ENCODE assay signal across 17 cellular contexts in the genomic region with DNA sequence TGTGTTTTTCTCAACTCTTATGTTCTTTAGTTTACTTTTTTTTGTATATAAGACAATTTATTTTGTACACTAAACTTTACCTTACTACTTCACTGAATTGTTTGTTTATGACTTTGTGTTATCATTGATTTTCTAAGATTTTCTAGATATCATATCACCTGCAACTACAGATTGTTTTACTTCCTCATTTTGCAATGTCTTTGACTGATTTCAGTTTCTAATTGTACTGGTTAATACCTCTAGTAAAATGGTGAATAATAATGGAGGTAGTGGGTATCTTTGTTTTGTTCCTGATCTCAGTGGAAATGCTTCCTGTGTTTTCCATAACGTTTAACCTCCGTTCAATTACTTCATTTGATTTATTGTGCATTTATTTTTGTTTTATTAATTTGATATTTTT.
DNase-seq lines count a peak whose midpoint lies in the region; ATAC-seq and TF ChIP-seq lines count a peak whose summit lies in the region.
"Had no signal": no experiment of that assay in that cellular context is flagged by ENCODE, and none has a peak within 500 bp of the region (broad histone marks: within the 10 kb centered on the region; RNA-seq: fewer than 3 reads in every experiment).

No MANE protein-coding gene starts in this region.

- peaks cover 3% of the 10 kb centered on the region; the same call in 1 of the 2 replicates for H3K36me3 Mint-ChIP-seq in HFFc6 (ENCODE audit: low read depth)
- H3K36me3 Mint-ChIP-seq: CD8-positive, alpha-beta memory T cell had no signal

- no peak overlapping the region for H3K27ac Mint-ChIP-seq in HFFc6
- H3K27ac Mint-ChIP-seq: CD8-positive, alpha-beta memory T cell; GM23338 had no signal

- TF ChIP-seq CTCF in HFFc6 (IDR thresholded peaks at IDR 0.05) = no peak

- no peak overlapping the region for H3K4me3 Mint-ChIP-seq in HFFc6
- H3K4me3 Mint-ChIP-seq: CD8-positive, alpha-beta memory T cell; GM23338 had no signal

- no peaks in the 10 kb centered on the region for H3K4me1 Mint-ChIP-seq in HFFc6 (ENCODE audit: low read depth)
- H3K4me1 Mint-ChIP-seq: CD8-positive, alpha-beta memory T cell had no signal

- H3K27me3 Mint-ChIP-seq in HFFc6 (ENCODE audit: insufficient read depth) = no peaks in the 10 kb centered on the region
- H3K27me3 Mint-ChIP-seq: CD8-positive, alpha-beta memory T cell had no signal

- DNase-seq in left lobe of liver (ENCODE audit: low spot score) = no peak
- no peak for DNase-seq in GM03348 (ENCODE audit: low spot score)
- DNase-seq in DMS53 (lab: John Stamatoyannopoulos, UW) = no peak
- no peak for DNase-seq in HFFc6
- DNase-seq: CD8-positive, alpha-beta memory T cell; NCI-H1105 treated with DMSO at 0.1 percent for 48 hours; NCI-H187; NCI-H226; NCI-H524 treated with DMSO at 0.1 percent for 48 hours; Peyer's patch had no signal

- peaks cover 9% of the 10 kb centered on the region for H3K9me3 Mint-ChIP-seq in HFFc6
- H3K9me3 Mint-ChIP-seq: GM23338 had no signal

- ATAC-seq in GM18511 (IDR thresholded peaks at IDR 0.05; ENCODE audit: unreplicated experiment) (peak; percentile 65), GM19395 (IDR thresholded peaks at IDR 0.05; ENCODE audit: unreplicated experiment) (peak; percentile 54), HG02938 (IDR thresholded peaks at IDR 0.05; ENCODE audit: unreplicated experiment) (peak; percentile 78), HG03565 (IDR thresholded peaks at IDR 0.05; ENCODE audit: unreplicated experiment) (peak; percentile 67), left lobe of liver (no peak)
- ATAC-seq: GM23338, HCT116, Right ventricle myocardium inferior had no signal
